23 cellular contexts compared by ENCODE assay signal in the genomic region with DNA sequence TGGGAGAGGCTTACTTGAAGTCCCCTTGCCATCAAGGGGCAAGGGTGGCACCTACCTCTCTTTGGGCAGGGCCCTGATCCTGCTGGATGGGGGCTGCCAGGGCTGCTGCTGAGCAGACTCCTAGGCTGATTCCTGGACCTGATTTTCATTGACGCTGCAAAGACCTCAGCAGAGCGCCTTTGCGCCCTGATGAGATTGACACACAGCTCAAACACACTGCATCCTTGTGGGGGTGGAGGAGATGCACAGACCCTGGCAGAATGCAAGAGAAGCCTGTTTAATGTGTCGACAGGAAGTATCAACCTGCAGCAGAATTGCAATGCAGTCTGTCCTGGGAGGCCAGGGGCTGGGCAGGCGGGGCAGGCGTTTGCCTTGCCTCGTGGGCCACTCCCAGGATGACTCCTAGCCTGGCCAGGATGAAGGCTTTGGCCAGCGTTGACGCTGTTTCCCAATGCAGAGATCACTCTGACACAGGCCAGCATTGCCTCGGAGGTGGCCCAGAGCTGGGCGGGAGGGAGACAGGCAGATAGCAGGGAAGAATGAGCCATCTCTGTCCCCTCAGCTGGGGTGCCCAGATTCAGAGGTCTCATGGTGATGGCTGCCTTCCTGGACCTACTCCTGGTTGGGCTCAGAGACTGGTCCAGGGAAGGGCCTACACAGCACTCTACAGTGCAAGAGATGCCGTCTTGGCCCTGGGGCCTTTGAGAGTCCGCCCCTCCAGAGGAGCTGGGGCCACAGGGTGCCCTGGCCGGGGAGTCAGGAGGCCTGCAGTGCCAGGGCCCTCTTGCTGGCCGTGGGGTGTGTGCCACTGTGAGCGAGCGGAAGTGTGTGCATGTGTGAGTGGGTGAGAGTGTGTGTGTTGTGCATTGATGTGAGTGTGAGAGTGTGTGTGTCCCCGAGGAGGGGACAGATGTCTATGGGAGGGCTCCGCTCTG.
DNase-seq lines count a peak whose midpoint lies in the region; ATAC-seq and TF ChIP-seq lines count a peak whose summit lies in the region.
"Had no signal": no experiment of that assay in that cellular context is flagged by ENCODE, and none has a peak within 500 bp of the region (broad histone marks: within the 10 kb centered on the region; RNA-seq: fewer than 3 reads in every experiment).

No MANE protein-coding gene starts in this region.

- peaks cover 3% of the 10 kb centered on the region for H3K9me3 ChIP-seq in RWPE2 (ENCODE audit: severe bottlenecking)
- H3K9me3 ChIP-seq: uterus had no signal

- H3K27ac ChIP-seq in RWPE2 (ENCODE audit: poor library complexity, severe bottlenecking): no peak overlapping the region
- H3K27ac ChIP-seq: 22Rv1, uterus had no signal

- no peaks in the 10 kb centered on the region for H3K4me1 Mint-ChIP-seq in T-helper 1 cell treated with Interleukin-12 subunit alpha and Interleukin-12 subunit beta and Interleukin-4 antibody, amounts not matched to agents 30 μg/mL and 1 μg/mL, for 36 hours (ENCODE audit: low read depth)

- no peaks in the 10 kb centered on the region for H3K9me3 Mint-ChIP-seq in T-helper 1 cell treated with Interleukin-12 subunit alpha and Interleukin-12 subunit beta and Interleukin-4 antibody, amounts not matched to agents 30 μg/mL and 1 μg/mL, for 36 hours

- H3K4me3 Mint-ChIP-seq in T-helper 1 cell treated with Interleukin-12 subunit alpha and Interleukin-12 subunit beta and Interleukin-4 antibody, amounts not matched to agents 30 μg/mL and 1 μg/mL, for 36 hours: no peak overlapping the region
- H3K4me3 Mint-ChIP-seq: nephron had no signal

- H3K36me3 Mint-ChIP-seq in T-helper 1 cell treated with Interleukin-12 subunit alpha and Interleukin-12 subunit beta and Interleukin-4 antibody, amounts not matched to agents 30 μg/mL and 1 μg/mL, for 36 hours (ENCODE audit: low read depth): no peaks in the 10 kb centered on the region

- ATAC-seq in RWPE2 (ENCODE audit: low read depth) (no peak), GM19035 (IDR thresholded peaks at IDR 0.05; ENCODE audit: unreplicated experiment) (no peak)
- ATAC-seq in stimulated activated naive CD8-positive, alpha-beta T cell treated with anti-CD3 and anti-CD28 coated beads, Interleukin-15, Interleukin-2, amounts not matched to agents 100 U/mL and 50 U/mL, for 24 hours: peak; percentile 12
- ATAC-seq: HCT116, HepG2 had no signal

- H3K27ac Mint-ChIP-seq in T-helper 1 cell treated with Interleukin-12 subunit alpha and Interleukin-12 subunit beta and Interleukin-4 antibody, amounts not matched to agents 30 μg/mL and 1 μg/mL, for 36 hours: peak overlapping the region; percentile 55
- H3K27ac Mint-ChIP-seq: nephron had no signal

- peaks cover 4% of the 10 kb centered on the region for H3K27me3 Mint-ChIP-seq in T-helper 1 cell treated with Interleukin-12 subunit alpha and Interleukin-12 subunit beta and Interleukin-4 antibody, amounts not matched to agents 30 μg/mL and 1 μg/mL, for 36 hours (ENCODE audit: low read depth)

- peaks cover 8% of the 10 kb centered on the region for H3K27me3 ChIP-seq in RWPE2 (ENCODE audit: insufficient read depth, poor library complexity, severe bottlenecking)
- H3K27me3 ChIP-seq: uterus had no signal

- no peak overlapping the region for H3K4me3 ChIP-seq in RWPE2 (ENCODE audit: severe bottlenecking)
- H3K4me3 ChIP-seq: uterus had no signal

- no peaks in the 10 kb centered on the region for H3K4me1 ChIP-seq in RWPE2 (ENCODE audit: insufficient read depth, poor library complexity, severe bottlenecking)
- H3K4me1 ChIP-seq: Caco-2, uterus had no signal

- no peak for DNase-seq in T-helper 1 cell
- DNase-seq in RWPE2 (ENCODE audit: low spot score): peak; percentile 42
- DNase-seq in mesenteric fat pad (ENCODE audit: low spot score): peak; percentile 73
- no peak for DNase-seq in stimulated activated naive CD8-positive, alpha-beta T cell treated with anti-CD3 and anti-CD28 coated beads, Interleukin-15, Interleukin-2, amounts not matched to agents 100 U/mL and 50 U/mL, for 24 hours
- DNase-seq in effector CD8-positive, alpha-beta T cell (lab: John Stamatoyannopoulos, UW): no peak
- no peak for DNase-seq in NCI-H1048 (lab: John Stamatoyannopoulos, UW)
- DNase-seq: activated CD4-positive, alpha-beta T cell treated with anti-CD3 and anti-CD28 coated beads for 4 hours; activated gamma-delta T cell; amygdala; Caco-2; dermis blood vessel endothelial cell; mesendoderm; NCI-H2107; NCI-H510A treated with DMSO at 0.1 percent for 48 hours; Right ventricle myocardium superior; stimulated activated CD4-positive, alpha-beta T cell treated with anti-CD3 and anti-CD28 coated beads, Interleukin-4, amount 100 ng/mL, for 24 hours had no signal

- H3K36me3 ChIP-seq in RWPE2 (ENCODE audit: low read depth): no peaks in the 10 kb centered on the region
- H3K36me3 ChIP-seq: uterus had no signal

- no peak for TF ChIP-seq CTCF in RWPE2 (IDR thresholded peaks at IDR 0.05; ENCODE audit: poor library complexity, severe bottlenecking)

Comparison
In these comparisons a context has a peak if more than half of its experiments do, and no peak if none do; other contexts are left out.
1. DNase-seq: peak in RWPE2 (single experiment) and mesenteric fat pad (single experiment); none in T-helper 1 cell (0 of 5), stimulated activated naive CD8-positive, alpha-beta T cell treated with anti-CD3 and anti-CD28 coated beads, Interleukin-15, Interleukin-2, amounts not matched to agents 100 U/mL and 50 U/mL, for 24 hours (single experiment), effector CD8-positive, alpha-beta T cell (single experiment) and NCI-H1048 (single experiment).